In genomic region chr20:58053391-58054055, GRCh38 we compare ENCODE assay signal across 24 cellular contexts.
"Had no signal": no experiment of that assay in that cellular context is flagged by ENCODE, and none has a peak within 500 bp of the region (broad histone marks: within the 10 kb centered on the region; RNA-seq: fewer than 3 reads in every experiment).

No MANE protein-coding gene starts in this region.

- H3K4me3 Mint-ChIP-seq: activated naive CD8-positive, alpha-beta T cell treated with anti-CD3 and anti-CD28 coated beads, Interleukin-2, amount 50 U/mL, for 24 hours; T-helper 17 cell; WTC11 had no signal

- H3K4me1 Mint-ChIP-seq: activated naive CD8-positive, alpha-beta T cell treated with anti-CD3 and anti-CD28 coated beads, Interleukin-2, amount 50 U/mL, for 24 hours; T-helper 17 cell had no signal

- DNase-seq: activated CD4-positive, alpha-beta T cell treated with anti-CD3 and anti-CD28 coated beads for 48 hours; activated CD4-positive, alpha-beta T cell treated with anti-CD3 and anti-CD28 coated beads, Interleukin-2, amount 50 U/mL, for 4 hours; activated CD4-positive, CD25-positive, alpha-beta regulatory T cell treated with anti-CD3 and anti-CD28 coated beads, Interleukin-2, amount 50 U/mL, for 72 hours; activated effector memory CD4-positive, alpha-beta T cell treated with Interleukin-2 at 50 U/mL for 16 hours; activated naive CD4-positive, alpha-beta T cell treated with Interleukin-2 at 50 U/mL for 16 hours; activated naive CD8-positive, alpha-beta T cell treated with anti-CD3 and anti-CD28 coated beads, Interleukin-2, amount 50 U/mL, for 24 hours; activated T-cell treated with anti-CD3 and anti-CD28 coated beads, Interleukin-2, amount 50 U/mL, for 1 hour; amniotic stem cell; body of pancreas; central memory CD4-positive, alpha-beta T cell; KG1; NCI-H1092; NCI-H1930; NCI-H2171; NCI-H2227 treated with DMSO at 0.1 percent for 48 hours; NCI-H446 treated with DMSO at 0.1 percent for 48 hours; NCI-H526; NCI-H82; SIG-M5; T-helper 17 cell; T-helper 9 cell had no signal

- H3K27ac Mint-ChIP-seq: activated naive CD4-positive, alpha-beta T cell treated with anti-CD3 and anti-CD28 coated beads, Interleukin-2, amount 50 U/mL, for 72 hours; activated naive CD8-positive, alpha-beta T cell treated with anti-CD3 and anti-CD28 coated beads, Interleukin-2, amount 50 U/mL, for 24 hours; T-helper 17 cell; WTC11 had no signal

- ATAC-seq: activated naive CD4-positive, alpha-beta T cell treated with anti-CD3 and anti-CD28 coated beads, Interleukin-2, amount 50 U/mL, for 72 hours; activated naive CD8-positive, alpha-beta T cell treated with anti-CD3 and anti-CD28 coated beads, Interleukin-2, amount 50 U/mL, for 24 hours; body of pancreas; T-helper 17 cell; WTC11 had no signal

- H3K27ac ChIP-seq: ascending aorta, body of pancreas had no signal

- H3K4me1 ChIP-seq: body of pancreas had no signal

- H3K9me3 ChIP-seq: body of pancreas had no signal

- H3K4me3 ChIP-seq: ascending aorta, body of pancreas had no signal

- H3K36me3 ChIP-seq: ascending aorta had no signal

- H3K27me3 ChIP-seq: ascending aorta, body of pancreas had no signal
